ENCODE assay signal across 22 cellular contexts in the genomic region with DNA sequence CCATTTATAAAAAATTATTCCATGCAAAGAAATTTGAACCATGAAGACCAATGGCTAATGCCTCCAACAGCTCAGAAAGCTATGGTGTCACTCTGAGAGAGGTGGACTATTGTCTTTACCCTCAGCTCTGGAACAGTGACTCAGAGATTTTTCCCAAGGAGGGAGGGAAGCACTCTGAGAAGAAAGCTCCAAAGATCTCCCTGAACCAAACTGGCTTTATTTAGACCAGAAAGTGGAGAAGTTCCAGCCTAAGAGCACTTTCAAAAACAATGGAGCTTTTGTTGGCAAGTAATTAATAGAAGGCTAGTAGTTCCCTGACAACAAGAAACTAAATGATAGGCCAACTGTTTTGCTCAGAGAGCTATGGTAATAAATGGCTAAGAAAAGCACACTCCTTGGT.
DNase-seq lines count a peak whose midpoint lies in the region; ATAC-seq and TF ChIP-seq lines count a peak whose summit lies in the region.
"Had no signal": no experiment of that assay in that cellular context is flagged by ENCODE, and none has a peak within 500 bp of the region (broad histone marks: within the 10 kb centered on the region; RNA-seq: fewer than 3 reads in every experiment).

No MANE protein-coding gene starts in this region.

- H3K4me1 Mint-ChIP-seq in activated CD8-positive, alpha-beta T cell treated with anti-CD3 and anti-CD28 coated beads, Interleukin-2, amount 10 ng/mL, durations not matched to agents 7 days and 5 days (ENCODE audit: low read depth), result no peaks in the 10 kb centered on the region
- H3K4me1 Mint-ChIP-seq: CD14-positive monocyte; stimulated activated naive CD8-positive, alpha-beta T cell treated with anti-CD3 and anti-CD28 coated beads, Interleukin-15, amount 100 ng/mL, for 72 hours had no signal

- CTCF ChIA-PET in activated CD8-positive, alpha-beta T cell treated with anti-CD3 and anti-CD28 coated beads, Interleukin-2, amount 10 ng/mL, durations not matched to agents 7 days and 5 days (lab: Charles Lee), result no interaction called here

- intact Hi-C loops in sciatic nerve (cut with DNase I), result no loop called here
- intact Hi-C loops in esophagus squamous epithelium (cut with DNase I), result no loop called here

- peak; percentile 62 for ATAC-seq in sciatic nerve
- ATAC-seq in activated CD8-positive, alpha-beta T cell treated with anti-CD3 and anti-CD28 coated beads, Interleukin-2, amount 10 ng/mL, durations not matched to agents 7 days and 5 days, result no peak
- ATAC-seq: activated T-cell treated with anti-CD3 and anti-CD28 coated beads, Interleukin-2, amount 50 U/mL, for 4 hours; esophagus mucosa; naive thymus-derived CD4-positive, alpha-beta T cell; stimulated activated naive CD8-positive, alpha-beta T cell treated with anti-CD3 and anti-CD28 coated beads, Interleukin-15, amount 100 ng/mL, for 72 hours had no signal

- peaks cover 5% of the 10 kb centered on the region for H3K9me3 Mint-ChIP-seq in activated CD8-positive, alpha-beta T cell treated with anti-CD3 and anti-CD28 coated beads, Interleukin-2, amount 10 ng/mL, durations not matched to agents 7 days and 5 days (ENCODE audit: insufficient read depth)
- H3K9me3 Mint-ChIP-seq: activated naive CD4-positive, alpha-beta T cell treated with anti-CD3 and anti-CD28 coated beads for 36 hours had no signal

- TF ChIP-seq CTCF in astrocyte of the spinal cord (IDR thresholded peaks at IDR 0.05; ENCODE audit: low read depth, low read length), result no peak
- TF ChIP-seq CTCF in esophagus squamous epithelium (IDR thresholded peaks at IDR 0.05), result no peak

- no peak overlapping the region for H3K27ac ChIP-seq in esophagus squamous epithelium

- DNase-seq in M059J (ENCODE audit: low read depth), result peak; percentile 40
- DNase-seq in astrocyte of the spinal cord (ENCODE audit: low read depth, low spot score), result peak; percentile 1
- peak; percentile 11 for DNase-seq in iPS-NIHi11 (ENCODE audit: low spot score)
- no peak for DNase-seq in sciatic nerve (ENCODE audit: low spot score)
- no peak for DNase-seq in NCI-H524 (lab: John Stamatoyannopoulos, UW)
- DNase-seq in NCI-H748 (lab: John Stamatoyannopoulos, UW; ENCODE audit: unreplicated experiment), result no peak
- no peak for DNase-seq in activated CD8-positive, alpha-beta T cell treated with anti-CD3 and anti-CD28 coated beads, Interleukin-2, amount 10 ng/mL, durations not matched to agents 7 days and 5 days
- DNase-seq in esophagus squamous epithelium (lab: John Stamatoyannopoulos, UW), result no peak
- DNase-seq: activated CD4-positive, alpha-beta T cell treated with anti-CD3 and anti-CD28 coated beads for 4 hours; activated naive CD4-positive, alpha-beta T cell treated with anti-CD3 and anti-CD28 coated beads for 36 hours; activated T-cell treated with anti-CD3 and anti-CD28 coated beads, Interleukin-2, amount 50 U/mL, for 4 hours; effector memory CD4-positive, alpha-beta T cell; mesenchymal stem cell; MV-4-11; naive thymus-derived CD4-positive, alpha-beta T cell; NCI-H82; stimulated activated CD4-positive, alpha-beta T cell treated with anti-CD3 and anti-CD28 coated beads, Interleukin-15, amount 100 ng/mL, for 24 hours; stimulated activated naive CD8-positive, alpha-beta T cell treated with anti-CD3 and anti-CD28 coated beads, Interleukin-15, amount 100 ng/mL, for 72 hours; trophoblast cell had no signal

- TF ChIP-seq POLR2A in esophagus squamous epithelium (IDR thresholded peaks at IDR 0.05), result no peak

- H3K36me3 ChIP-seq in esophagus squamous epithelium, result no peaks in the 10 kb centered on the region
- H3K36me3 ChIP-seq: HAP-1 had no signal

- no peaks in the 10 kb centered on the region for H3K27me3 Mint-ChIP-seq in activated CD8-positive, alpha-beta T cell treated with anti-CD3 and anti-CD28 coated beads, Interleukin-2, amount 10 ng/mL, durations not matched to agents 7 days and 5 days (ENCODE audit: low read depth)
- H3K27me3 Mint-ChIP-seq: naive thymus-derived CD4-positive, alpha-beta T cell; stimulated activated naive CD8-positive, alpha-beta T cell treated with anti-CD3 and anti-CD28 coated beads, Interleukin-15, amount 100 ng/mL, for 72 hours had no signal

- POLR2A ChIA-PET in activated CD8-positive, alpha-beta T cell treated with anti-CD3 and anti-CD28 coated beads, Interleukin-2, amount 10 ng/mL, durations not matched to agents 7 days and 5 days (lab: Charles Lee), result no interaction called here

- no peak overlapping the region for H3K27ac Mint-ChIP-seq in activated CD8-positive, alpha-beta T cell treated with anti-CD3 and anti-CD28 coated beads, Interleukin-2, amount 10 ng/mL, durations not matched to agents 7 days and 5 days
- H3K27ac Mint-ChIP-seq: activated naive CD4-positive, alpha-beta T cell treated with anti-CD3 and anti-CD28 coated beads for 36 hours; CD14-positive monocyte; naive thymus-derived CD4-positive, alpha-beta T cell; stimulated activated naive CD8-positive, alpha-beta T cell treated with anti-CD3 and anti-CD28 coated beads, Interleukin-15, amount 100 ng/mL, for 72 hours had no signal

- H3K4me3 ChIP-seq in astrocyte of the spinal cord (ENCODE audit: low read depth, low read length), result no peak overlapping the region
- H3K4me3 ChIP-seq in esophagus squamous epithelium, result no peak overlapping the region
- H3K4me3 ChIP-seq: HAP-1 had no signal

- H3K9me3 ChIP-seq in esophagus squamous epithelium, result peaks cover 0 to 7% (median 3%) of the 10 kb centered on the region in 3 donors
- H3K9me3 ChIP-seq: HAP-1 had no signal

- H3K4me1 ChIP-seq in esophagus squamous epithelium, result no peaks in the 10 kb centered on the region
- H3K4me1 ChIP-seq: HAP-1 had no signal

- no peaks in the 10 kb centered on the region for H3K36me3 Mint-ChIP-seq in activated CD8-positive, alpha-beta T cell treated with anti-CD3 and anti-CD28 coated beads, Interleukin-2, amount 10 ng/mL, durations not matched to agents 7 days and 5 days (ENCODE audit: low read depth)
- H3K36me3 Mint-ChIP-seq: CD14-positive monocyte; naive thymus-derived CD4-positive, alpha-beta T cell had no signal

- no peak overlapping the region for H3K4me3 Mint-ChIP-seq in activated CD8-positive, alpha-beta T cell treated with anti-CD3 and anti-CD28 coated beads, Interleukin-2, amount 10 ng/mL, durations not matched to agents 7 days and 5 days
- H3K4me3 Mint-ChIP-seq: activated naive CD4-positive, alpha-beta T cell treated with anti-CD3 and anti-CD28 coated beads for 36 hours; activated T-cell treated with anti-CD3 and anti-CD28 coated beads, Interleukin-2, amount 50 U/mL, for 4 hours; CD14-positive monocyte; naive thymus-derived CD4-positive, alpha-beta T cell; stimulated activated naive CD8-positive, alpha-beta T cell treated with anti-CD3 and anti-CD28 coated beads, Interleukin-15, amount 100 ng/mL, for 72 hours had no signal

- H3K27me3 ChIP-seq in esophagus squamous epithelium, result no peaks in the 10 kb centered on the region

- in situ Hi-C loops in astrocyte of the spinal cord (cut with HindIII; ENCODE audit: low sequenced_read_pairs), result no loop called here

Comparison
In these comparisons a context has a peak if more than half of its experiments do, and no peak if none do; other contexts are left out.
1. DNase-seq: peak in M059J (single experiment), astrocyte of the spinal cord (single experiment) and iPS-NIHi11 (single experiment); none in sciatic nerve (single experiment), NCI-H524 (0 of 2), NCI-H748 (single experiment), activated CD8-positive, alpha-beta T cell treated with anti-CD3 and anti-CD28 coated beads, Interleukin-2, amount 10 ng/mL, durations not matched to agents 7 days and 5 days (single experiment) and esophagus squamous epithelium (single experiment).